9 cellular contexts compared by ENCODE assay signal in genomic region chr3:98540346-98540745, GRCh38.
DNase-seq lines count a peak whose midpoint lies in the region; ATAC-seq lines count a peak whose summit lies in the region.
"Had no signal": no experiment of that assay in that cellular context is flagged by ENCODE, and none has a peak within 500 bp of the region (broad histone marks: within the 10 kb centered on the region; RNA-seq: fewer than 3 reads in every experiment).

No MANE protein-coding gene starts in this region.

- no peaks in the 10 kb centered on the region for H3K27me3 Mint-ChIP-seq in activated naive CD8-positive, alpha-beta T cell

- H3K9me3 Mint-ChIP-seq in activated naive CD8-positive, alpha-beta T cell (ENCODE audit: low read depth), result no peaks in the 10 kb centered on the region

- DNase-seq in inferior parietal cortex (ENCODE audit: extremely low spot score) (no peak), DMS53 (lab: John Stamatoyannopoulos, UW) (no peak), NCI-H2196 treated with DMSO at 0.1 percent for 48 hours (lab: John Stamatoyannopoulos, UW; ENCODE audit: unreplicated experiment) (no peak), COR-L47 (lab: John Stamatoyannopoulos, UW) (no peak)

- H3K27ac Mint-ChIP-seq in activated naive CD8-positive, alpha-beta T cell, result peak overlapping the region; percentile 77
- H3K27ac Mint-ChIP-seq: brain had no signal

- H3K4me1 Mint-ChIP-seq in activated naive CD8-positive, alpha-beta T cell (ENCODE audit: low read depth), result peaks cover 44% of the 10 kb centered on the region
- H3K4me1 Mint-ChIP-seq: brain had no signal

- peak overlapping the region; percentile 1 for H3K4me3 Mint-ChIP-seq in activated naive CD8-positive, alpha-beta T cell
- H3K4me3 Mint-ChIP-seq: brain had no signal

- peak; percentile 43 for ATAC-seq in GM18511 (IDR thresholded peaks at IDR 0.05; ENCODE audit: unreplicated experiment)
- ATAC-seq in GM21423 (IDR thresholded peaks at IDR 0.05; ENCODE audit: unreplicated experiment), result peak; percentile 41
- peak; percentile 52 for ATAC-seq in HG03280 (IDR thresholded peaks at IDR 0.05; ENCODE audit: unreplicated experiment)

- peaks cover 4% of the 10 kb centered on the region for H3K36me3 Mint-ChIP-seq in activated naive CD8-positive, alpha-beta T cell
- H3K36me3 Mint-ChIP-seq: brain had no signal
